10 cellular contexts compared by ENCODE assay signal in genomic region chr5:36442796-36443195, GRCh38.
DNase-seq lines count a peak whose midpoint lies in the region; ATAC-seq, FAIRE-seq and TF ChIP-seq lines count a peak whose summit lies in the region.
"Had no signal": no experiment of that assay in that cellular context is flagged by ENCODE, and none has a peak within 500 bp of the region (broad histone marks: within the 10 kb centered on the region; RNA-seq: fewer than 3 reads in every experiment).

No MANE protein-coding gene starts in this region.

- no peaks in the 10 kb centered on the region for H4K20me1 ChIP-seq in Loucy (ENCODE audit: insufficient read depth, low read length, poor library complexity, severe bottlenecking)

- no peaks in the 10 kb centered on the region for H3K36me3 ChIP-seq in Loucy (ENCODE audit: insufficient read depth, low read length)
- no peaks in the 10 kb centered on the region for H3K36me3 ChIP-seq in brain microvascular endothelial cell (replicated peaks)
- H3K36me3 ChIP-seq: left ventricle myocardium inferior had no signal

- H3K27me3 ChIP-seq in Loucy (ENCODE audit: insufficient read depth, low read length, poor library complexity, severe bottlenecking) (no peaks in the 10 kb centered on the region), brain microvascular endothelial cell (replicated peaks) (no peaks in the 10 kb centered on the region)

- peak overlapping the region; percentile 16; the same call in 1 of the 2 replicates for H2AFZ ChIP-seq in Loucy (ENCODE audit: low read length)

- no peaks in the 10 kb centered on the region for H3K79me2 ChIP-seq in Loucy (ENCODE audit: insufficient read depth, low read length)

- H3F3A ChIP-seq in Loucy (ENCODE audit: low read depth): no peaks in the 10 kb centered on the region

- H3K9me3 ChIP-seq in Loucy (ENCODE audit: insufficient read depth, low read depth, low read length): no peaks in the 10 kb centered on the region
- H3K9me3 ChIP-seq: left ventricle myocardium inferior had no signal

- H3K27me3 Mint-ChIP-seq in nephron progenitor cell (ENCODE audit: low read depth, poor library complexity): no peaks in the 10 kb centered on the region

- H3K27ac Mint-ChIP-seq in nephron progenitor cell: peak overlapping the region; percentile 60

- peaks cover 47% of the 10 kb centered on the region for H3K4me1 Mint-ChIP-seq in nephron progenitor cell

- H3K9ac ChIP-seq in Loucy (ENCODE audit: low read depth, low read length, poor library complexity, severe bottlenecking): no peak overlapping the region

- H3K36me3 Mint-ChIP-seq in nephron progenitor cell (ENCODE audit: low read depth): no peaks in the 10 kb centered on the region

- TF ChIP-seq CTCF in Loucy (conservative IDR thresholded peaks at IDR 0.05; ENCODE audit: low read length) (no peak), brain microvascular endothelial cell (IDR thresholded peaks at IDR 0.05; ENCODE audit: low read depth, low read length, missing control alignments) (no peak), nephron progenitor cell (IDR thresholded peaks at IDR 0.05) (no peak)

- FAIRE-seq in H54 (lab: Jason Lieb, UNC): no peak

- no peak overlapping the region for H3K4me2 ChIP-seq in Loucy (ENCODE audit: low read depth, low read length, poor library complexity, severe bottlenecking)

- H3K4me3 Mint-ChIP-seq in nephron progenitor cell: no peak overlapping the region

- DNase-seq in H54 (ENCODE audit: insufficient read length, low spot score) (peak; percentile 20), brain microvascular endothelial cell (peak; percentile 68), nephron progenitor cell (no peak), NCI-H1417 (lab: John Stamatoyannopoulos, UW) (no peak), midbrain (lab: John Stamatoyannopoulos, UW) (no peak)
- DNase-seq: GF-D8, left ventricle myocardium inferior, NCI-H82 had no signal

- H3K9me3 Mint-ChIP-seq in nephron progenitor cell: no peaks in the 10 kb centered on the region

- in situ Hi-C loops in brain microvascular endothelial cell (cut with HindIII; ENCODE audit: low pct_ligation_motif_present, low sequenced_read_pairs): no loop called here

- H3K4me1 ChIP-seq in Loucy (ENCODE audit: insufficient read depth, low read length, poor library complexity, severe bottlenecking): peaks cover 8% of the 10 kb centered on the region
- H3K4me1 ChIP-seq: left ventricle myocardium inferior had no signal

- no peak overlapping the region for H3K4me3 ChIP-seq in Loucy (ENCODE audit: low read length, poor library complexity, severe bottlenecking)
- H3K4me3 ChIP-seq in brain microvascular endothelial cell (ENCODE audit: low read depth, low read length): no peak overlapping the region
- H3K4me3 ChIP-seq: left ventricle myocardium inferior had no signal

- no peak for TF ChIP-seq POLR2A in H54 (IDR thresholded peaks at IDR 0.05; ENCODE audit: low read depth, low read length)

- H3K9me2 ChIP-seq in Loucy (replicated peaks; ENCODE audit: low read depth, low read length): no peaks in the 10 kb centered on the region

- H3K27ac ChIP-seq in brain microvascular endothelial cell: no peak overlapping the region
- H3K27ac ChIP-seq: left ventricle myocardium inferior had no signal

- ATAC-seq in GM18517 (IDR thresholded peaks at IDR 0.05; ENCODE audit: unreplicated experiment): no peak

Comparison
In these comparisons a context has a peak if more than half of its experiments do, and no peak if none do; other contexts are left out.
1. DNase-seq: peak in H54 (single experiment) and brain microvascular endothelial cell (single experiment); none in nephron progenitor cell (single experiment), NCI-H1417 (0 of 3) and midbrain (single experiment).